ENCODE assay signal across 9 cellular contexts in the genomic region with DNA sequence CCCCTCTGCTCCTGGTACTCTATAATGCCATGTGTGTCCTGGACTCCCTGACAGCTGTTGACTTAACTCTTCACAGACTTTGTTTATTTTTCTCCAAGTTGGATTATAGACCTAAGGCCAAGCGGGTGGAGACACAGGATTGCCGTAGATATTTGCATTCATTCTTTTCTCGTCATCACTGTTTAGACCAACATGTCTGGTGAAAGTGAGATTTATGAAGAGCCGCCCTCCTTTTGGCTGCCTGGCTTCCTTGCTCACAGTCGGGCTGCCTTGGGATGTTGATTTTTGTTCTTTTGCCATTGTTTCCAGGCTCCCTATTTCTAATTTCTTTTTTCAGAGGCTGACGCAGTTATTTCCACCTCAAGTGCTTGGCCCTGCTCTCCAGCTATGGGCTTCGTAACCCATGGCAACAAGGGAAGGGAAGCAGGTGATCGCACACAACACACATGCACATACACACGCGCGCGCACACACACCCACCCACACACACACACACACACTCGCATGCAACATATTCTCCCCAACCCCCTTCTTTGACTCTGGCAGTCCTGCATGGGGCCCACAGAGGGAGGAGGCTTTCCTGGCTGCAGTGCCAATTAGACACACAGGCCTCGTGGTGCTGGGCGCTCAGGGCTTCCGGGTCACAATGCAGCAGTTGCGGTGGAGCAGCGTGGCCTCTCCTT.
A peak's percentile ranks its signal among the peaks of the same experiment; 100 is the strongest.
DNase-seq lines count a peak whose midpoint lies in the region; ATAC-seq and TF ChIP-seq lines count a peak whose summit lies in the region.
"Had no signal": no experiment of that assay in that cellular context is flagged by ENCODE, and none has a peak within 500 bp of the region (broad histone marks: within the 10 kb centered on the region; RNA-seq: fewer than 3 reads in every experiment).

No MANE protein-coding gene starts in this region.

- ATAC-seq in body of pancreas, result peak; percentile 6

- no peaks in the 10 kb centered on the region for H3K27me3 ChIP-seq in body of pancreas
- no peaks in the 10 kb centered on the region for H3K27me3 ChIP-seq in neuron (ENCODE audit: insufficient read depth, low read length)

- H2AFZ ChIP-seq in neuron (ENCODE audit: low read depth, low read length), result peak overlapping the region; percentile 43

- H3K36me3 ChIP-seq in body of pancreas (replicated peaks in 1 of 2; ENCODE audit: insufficient read depth in 1 of 2, low read depth in 2 of 2) (no peaks in the 10 kb centered on the region), neuron (ENCODE audit: insufficient read depth, low read length) (no peaks in the 10 kb centered on the region)

- WGBS in body of pancreas, 2 donors, result 66 to 74% methylated on average over 14 to 18 of the region's 18 CpGs

- H3K27ac ChIP-seq in body of pancreas, result no peak overlapping the region

- intact Hi-C loops in body of pancreas (cut with DNase I), result no loop called here

- H3K4me1 ChIP-seq in body of pancreas, result no peaks in the 10 kb centered on the region
- H3K4me1 ChIP-seq in neuron (ENCODE audit: insufficient read depth, low read length), result peaks cover 24% of the 10 kb centered on the region

- no peak for TF ChIP-seq CTCF in body of pancreas (IDR thresholded peaks at IDR 0.05)

- H3K9me3 ChIP-seq in body of pancreas, result no peaks in the 10 kb centered on the region
- H3K9me3 ChIP-seq in neuron (ENCODE audit: low read length), result no peaks in the 10 kb centered on the region

- peak; percentile 99 for DNase-seq in DMS53 (lab: John Stamatoyannopoulos, UW)
- DNase-seq in NCI-H2029 (lab: John Stamatoyannopoulos, UW), result peak; percentile 89
- DNase-seq in body of pancreas, result peak in 1 of 4 donors; percentile 5
- DNase-seq in G401 (ENCODE audit: low spot score), result no peak
- DNase-seq in stimulated activated CD4-positive, alpha-beta T cell treated with anti-CD3 and anti-CD28 coated beads, Interleukin-2, amount 100 ng/mL, for 48 hours, result no peak
- no peak for DNase-seq in MV-4-11 (lab: John Stamatoyannopoulos, UW)
- DNase-seq in superior temporal gyrus (ENCODE audit: extremely low spot score), result no peak
- DNase-seq: occipital lobe had no signal

- H3K4me3 ChIP-seq in body of pancreas (no peak overlapping the region), neuron (ENCODE audit: low read length) (no peak overlapping the region)

- in situ Hi-C loops in G401 (cut with HindIII; ENCODE audit: low sequenced_read_pairs), result no loop called here

- no peak for TF ChIP-seq POLR2A in body of pancreas (IDR thresholded peaks at IDR 0.05)

Comparison
In these comparisons a context has a peak if more than half of its experiments do, and no peak if none do; other contexts are left out.
1. DNase-seq: peak in DMS53 (single experiment) and NCI-H2029 (single experiment); none in G401 (single experiment), stimulated activated CD4-positive, alpha-beta T cell treated with anti-CD3 and anti-CD28 coated beads, Interleukin-2, amount 100 ng/mL, for 48 hours (0 of 2), MV-4-11 (single experiment) and superior temporal gyrus (single experiment).